ENCODE assay signal across 8 cellular contexts in genomic region chr16:31713945-31714898, GRCh38.
DNase-seq lines count a peak whose midpoint lies in the region; ATAC-seq, FAIRE-seq and TF ChIP-seq lines count a peak whose summit lies in the region.

No MANE protein-coding gene starts in this region.

- WGBS in HUES64, result 56% methylated on average over 11 of the region's 12 CpGs
- WGBS in thymus, result 70% methylated on average over 12 of the region's 12 CpGs

- peak; percentile 7 for TF ChIP-seq CTCF in astrocyte (IDR thresholded peaks at IDR 0.05; ENCODE audit: insufficient read depth, low read depth, low read length)

- no peaks in the 10 kb centered on the region for H3K27me3 ChIP-seq in CD4-positive, CD25-positive, alpha-beta regulatory T cell (ENCODE audit: control insufficient read depth, insufficient read depth, low read length)
- H3K27me3 ChIP-seq in HUES64 (ENCODE audit: insufficient read depth, low read length) (no peaks in the 10 kb centered on the region), astrocyte (ENCODE audit: insufficient read depth, low read length) (no peaks in the 10 kb centered on the region), thymus (ENCODE audit: control insufficient read depth, insufficient read depth) (no peaks in the 10 kb centered on the region)

- H3K36me3 ChIP-seq in CD4-positive, CD25-positive, alpha-beta regulatory T cell (ENCODE audit: control insufficient read depth, insufficient read depth, low read length), result peaks cover 22% of the 10 kb centered on the region
- H3K36me3 ChIP-seq in HUES64 (ENCODE audit: insufficient read depth, low read length) (peaks cover 9% of the 10 kb centered on the region), astrocyte (ENCODE audit: insufficient read depth, low read length) (no peaks in the 10 kb centered on the region), thymus (ENCODE audit: control insufficient read depth, insufficient read depth) (peaks cover 5% of the 10 kb centered on the region)

- peak overlapping the region; percentile 98 for H3K9ac ChIP-seq in HUES64 (ENCODE audit: low read depth, low read length)
- H3K9ac ChIP-seq in astrocyte (ENCODE audit: low read length), result peak overlapping the region; percentile 93

- H3K36me3 Mint-ChIP-seq in CD4-positive, CD25-positive, alpha-beta regulatory T cell, result peaks cover 9% of the 10 kb centered on the region
- H3K36me3 Mint-ChIP-seq in astrocyte (ENCODE audit: low read depth, unreplicated experiment), result peaks cover 16% of the 10 kb centered on the region

- H3K27ac Mint-ChIP-seq in CD4-positive, CD25-positive, alpha-beta regulatory T cell, result peak overlapping the region; percentile 99
- peak overlapping the region; percentile 96 for H3K27ac Mint-ChIP-seq in astrocyte (ENCODE audit: unreplicated experiment)

- DNase-seq in CD4-positive, CD25-positive, alpha-beta regulatory T cell, result peak in 1 of 3 donors; percentile 16
- DNase-seq in astrocyte (ENCODE audit: low read depth) (no peak), left kidney (ENCODE audit: low read depth, low spot score) (peak; percentile 55), SKM-1 (lab: John Stamatoyannopoulos, UW; ENCODE audit: unreplicated experiment) (no peak), frontal cortex (ENCODE audit: low spot score in 2 of 2) (no peak), NCI-H345 (lab: John Stamatoyannopoulos, UW) (no peak)

- peaks cover 0 to 3% (median 0%) of the 10 kb centered on the region in 7 donors for H3K9me3 Mint-ChIP-seq in CD4-positive, CD25-positive, alpha-beta regulatory T cell
- no peaks in the 10 kb centered on the region for H3K9me3 Mint-ChIP-seq in astrocyte (ENCODE audit: unreplicated experiment)

- peak overlapping the region; percentile 93 for H3K4me3 ChIP-seq in CD4-positive, CD25-positive, alpha-beta regulatory T cell (ENCODE audit: low read depth, low read length)
- H3K4me3 ChIP-seq in HUES64 (ENCODE audit: low read length), result peak overlapping the region; percentile 99
- H3K4me3 ChIP-seq in astrocyte (ENCODE audit: insufficient read depth, low read depth, low read length), result peak overlapping the region; percentile 85
- peak overlapping the region; percentile 87 for H3K4me3 ChIP-seq in thymus (ENCODE audit: low read length)

- peak overlapping the region; percentile 98 to 100 (median 100) for H3K4me3 Mint-ChIP-seq in CD4-positive, CD25-positive, alpha-beta regulatory T cell
- peak overlapping the region; percentile 99 for H3K4me3 Mint-ChIP-seq in astrocyte (ENCODE audit: unreplicated experiment)

- peaks cover 49% of the 10 kb centered on the region for H3K79me2 ChIP-seq in astrocyte (ENCODE audit: insufficient read depth, low read length)

- peaks cover 26% of the 10 kb centered on the region for H4K20me1 ChIP-seq in astrocyte (ENCODE audit: insufficient read depth, low read length)

- ATAC-seq in CD4-positive, CD25-positive, alpha-beta regulatory T cell (ENCODE audit: low read depth in 2 of 2), result no peak

- H3K27me3 Mint-ChIP-seq in CD4-positive, CD25-positive, alpha-beta regulatory T cell, result no peaks in the 10 kb centered on the region
- no peaks in the 10 kb centered on the region for H3K27me3 Mint-ChIP-seq in astrocyte (ENCODE audit: low read depth, unreplicated experiment)

- peaks cover 20 to 58% (median 38%) of the 10 kb centered on the region in 4 donors for H3K4me1 Mint-ChIP-seq in CD4-positive, CD25-positive, alpha-beta regulatory T cell
- peaks cover 12% of the 10 kb centered on the region for H3K4me1 Mint-ChIP-seq in astrocyte (ENCODE audit: low read depth, unreplicated experiment)

- peaks cover 30% of the 10 kb centered on the region for H3K4me1 ChIP-seq in CD4-positive, CD25-positive, alpha-beta regulatory T cell (ENCODE audit: control insufficient read depth, insufficient read depth, low read length, poor library complexity, severe bottlenecking)
- H3K4me1 ChIP-seq in HUES64 (ENCODE audit: insufficient read depth, low read length), result peaks cover 14% of the 10 kb centered on the region; the same call in 1 of the 2 replicates
- H3K4me1 ChIP-seq in astrocyte (ENCODE audit: insufficient read depth, low read length), result peaks cover 7% of the 10 kb centered on the region
- H3K4me1 ChIP-seq in thymus (ENCODE audit: control insufficient read depth, insufficient read depth, low read length), result peaks cover 18% of the 10 kb centered on the region

- peak overlapping the region; percentile 79 for H2AFZ ChIP-seq in astrocyte (ENCODE audit: low read depth, low read length)

- FAIRE-seq in astrocyte (lab: Jason Lieb, UNC), result no peak
- FAIRE-seq in frontal cortex (lab: Jason Lieb, UNC), result no peak

- H3K9me3 ChIP-seq in CD4-positive, CD25-positive, alpha-beta regulatory T cell (ENCODE audit: control insufficient read depth in 2 of 2, low read length in 2 of 2), result no peaks in the 10 kb centered on the region
- H3K9me3 ChIP-seq in HUES64 (ENCODE audit: insufficient read depth, low read depth, low read length), result no peaks in the 10 kb centered on the region
- no peaks in the 10 kb centered on the region for H3K9me3 ChIP-seq in astrocyte (ENCODE audit: insufficient read depth, low read depth, low read length)
- H3K9me3 ChIP-seq in thymus (ENCODE audit: control insufficient read depth), result no peaks in the 10 kb centered on the region

- H3K4me2 ChIP-seq in astrocyte (ENCODE audit: low read length), result peak overlapping the region; percentile 94

- peak overlapping the region; percentile 85 for H3K27ac ChIP-seq in CD4-positive, CD25-positive, alpha-beta regulatory T cell (ENCODE audit: insufficient read depth, low read length, poor library complexity, severe bottlenecking)
- H3K27ac ChIP-seq in HUES64 (ENCODE audit: low read depth, low read length) (peak overlapping the region; percentile 100), astrocyte (ENCODE audit: low read depth, low read length) (peak overlapping the region; percentile 89), thymus (ENCODE audit: low read depth) (no peak overlapping the region)
